12 cellular contexts compared by ENCODE assay signal in the genomic region with DNA sequence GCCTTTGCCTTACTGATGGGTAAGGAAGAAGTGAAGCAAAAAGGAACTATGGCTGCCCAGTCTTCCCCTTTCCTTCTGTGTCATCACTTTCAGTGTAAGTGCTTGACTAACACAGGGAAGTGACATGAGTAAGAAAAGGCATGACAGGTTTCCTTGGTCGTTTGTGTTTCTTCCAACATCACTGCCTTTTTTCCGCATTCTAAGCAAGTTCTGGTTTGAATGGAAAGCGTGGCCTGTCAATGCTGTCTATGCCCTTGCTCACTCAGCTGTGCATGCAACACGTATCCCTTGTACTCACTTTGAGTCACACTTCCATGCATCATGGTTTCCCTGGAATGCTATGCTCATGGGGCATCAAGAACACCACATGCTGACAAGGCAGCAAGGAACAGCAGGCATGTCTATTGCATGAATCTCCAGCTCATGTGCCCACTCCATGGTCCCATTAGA.
DNase-seq lines count a peak whose midpoint lies in the region; ATAC-seq and TF ChIP-seq lines count a peak whose summit lies in the region.
"Had no signal": no experiment of that assay in that cellular context is flagged by ENCODE, and none has a peak within 500 bp of the region (broad histone marks: within the 10 kb centered on the region; RNA-seq: fewer than 3 reads in every experiment).

No MANE protein-coding gene starts in this region.

- no peaks in the 10 kb centered on the region for H3K4me1 ChIP-seq in GM23248 (ENCODE audit: insufficient read depth)
- H3K4me1 ChIP-seq in OCI-LY3 (ENCODE audit: low read length): peaks cover 4% of the 10 kb centered on the region
- H3K4me1 ChIP-seq in trophoblast cell (ENCODE audit: control insufficient read depth in 1 of 2, insufficient read depth in 2 of 2, low read length in 2 of 2): no peaks in the 10 kb centered on the region
- H3K4me1 ChIP-seq in prostate gland (replicated peaks): no peaks in the 10 kb centered on the region
- H3K4me1 ChIP-seq: HAP-1 had no signal

- no peaks in the 10 kb centered on the region for H3F3A ChIP-seq in GM23248 (ENCODE audit: insufficient read depth)

- H3K9me3 ChIP-seq in GM23248 (ENCODE audit: low read depth): no peaks in the 10 kb centered on the region
- H3K9me3 ChIP-seq in OCI-LY3 (ENCODE audit: insufficient read depth, low read length): no peaks in the 10 kb centered on the region
- peaks cover 7% of the 10 kb centered on the region for H3K9me3 ChIP-seq in trophoblast cell (ENCODE audit: insufficient read depth, low read depth, low read length)
- no peaks in the 10 kb centered on the region for H3K9me3 ChIP-seq in prostate gland
- H3K9me3 ChIP-seq: HAP-1 had no signal

- H3K36me3 ChIP-seq in GM23248 (ENCODE audit: low read depth): no peaks in the 10 kb centered on the region
- no peaks in the 10 kb centered on the region for H3K36me3 ChIP-seq in OCI-LY3 (replicated peaks; ENCODE audit: low read depth, low read length)
- no peaks in the 10 kb centered on the region for H3K36me3 ChIP-seq in trophoblast cell (ENCODE audit: control insufficient read depth in 1 of 2, insufficient read depth in 2 of 2, low read length in 2 of 2)
- H3K36me3 ChIP-seq in prostate gland: no peaks in the 10 kb centered on the region
- H3K36me3 ChIP-seq: HAP-1 had no signal

- DNase-seq in GM23248 (peak; percentile 14), glomerular endothelial cell (ENCODE audit: extremely low read depth, low read depth, low spot score) (peak; percentile 2), trophoblast cell (peak; percentile 18 to 33), NCI-H1105 (lab: John Stamatoyannopoulos, UW) (no peak), prostate gland (ENCODE audit: low spot score) (no peak), NCI-H526 treated with DMSO at 0.1 percent for 48 hours (lab: John Stamatoyannopoulos, UW) (no peak)
- DNase-seq: endodermal cell, NCI-H2107 had no signal

- H3K27me3 ChIP-seq in GM23248 (replicated peaks; ENCODE audit: insufficient read depth) (peaks cover 5% of the 10 kb centered on the region; the same call in 1 of the 2 replicates), OCI-LY3 (ENCODE audit: low read depth, low read length) (peaks cover 4% of the 10 kb centered on the region; the same call in 1 of the 2 replicates), trophoblast cell (ENCODE audit: insufficient read depth, low read length) (no peaks in the 10 kb centered on the region), prostate gland (replicated peaks; ENCODE audit: insufficient read depth) (no peaks in the 10 kb centered on the region)

- H4K20me1 ChIP-seq in GM23248 (ENCODE audit: insufficient read depth): no peaks in the 10 kb centered on the region
- no peaks in the 10 kb centered on the region for H4K20me1 ChIP-seq in OCI-LY3 (ENCODE audit: insufficient read depth, low read length)

- H3K27ac ChIP-seq in GM23248 (no peak overlapping the region), OCI-LY3 (ENCODE audit: low read length) (no peak overlapping the region), trophoblast cell (ENCODE audit: low read depth, low read length) (no peak overlapping the region), prostate gland (no peak overlapping the region)

- H3K23ac ChIP-seq in trophoblast cell (ENCODE audit: low read length): no peak overlapping the region

- intact Hi-C loops in prostate gland (cut with DNase I): no loop called here

- no peak overlapping the region for H3K14ac ChIP-seq in trophoblast cell (ENCODE audit: low read length)

- no peak overlapping the region for H4K91ac ChIP-seq in trophoblast cell (ENCODE audit: low read depth, low read length)

- H2AK5ac ChIP-seq in trophoblast cell (ENCODE audit: low read length): no peak overlapping the region

- H2BK120ac ChIP-seq in trophoblast cell (ENCODE audit: insufficient read depth, low read length, poor library complexity): no peak overlapping the region

- no peaks in the 10 kb centered on the region for H3K79me1 ChIP-seq in trophoblast cell (ENCODE audit: low read length)

- 22 to 27% methylated on average over 4 of the region's 4 CpGs for WGBS in GM23248 (ENCODE audit: low coverage in 1 of 2, low lambda C conversion rate in 2 of 2, missing lambda C conversion rate in 2 of 2), 2 experiments
- no CpG with 5 or more reads among the region's 4 CpGs for WGBS in trophoblast cell (ENCODE audit: extremely low coverage, insufficient coverage, insufficient read length)
- WGBS in prostate gland: 75% methylated on average over 4 of the region's 4 CpGs

- no peak overlapping the region for H3K9ac ChIP-seq in GM23248
- no peak overlapping the region for H3K9ac ChIP-seq in OCI-LY3 (ENCODE audit: low read length)
- H3K9ac ChIP-seq in trophoblast cell (ENCODE audit: low read length): no peak overlapping the region

- TF ChIP-seq POLR2A in prostate gland (IDR thresholded peaks at IDR 0.05): no peak

- no peak for ATAC-seq in GM18909 (IDR thresholded peaks at IDR 0.05; ENCODE audit: poor library complexity, unreplicated experiment)
- ATAC-seq: Panc1 had no signal

- H3K9me2 ChIP-seq in GM23248 (ENCODE audit: insufficient read depth): no peaks in the 10 kb centered on the region

- no peak overlapping the region for H3K18ac ChIP-seq in trophoblast cell (ENCODE audit: low read length)

- no peak overlapping the region for H4K8ac ChIP-seq in trophoblast cell (ENCODE audit: low read depth, low read length)

- no peaks in the 10 kb centered on the region for H3K79me2 ChIP-seq in GM23248 (ENCODE audit: insufficient read depth)
- no peaks in the 10 kb centered on the region for H3K79me2 ChIP-seq in OCI-LY3 (ENCODE audit: low read length)
- no peaks in the 10 kb centered on the region for H3K79me2 ChIP-seq in trophoblast cell (ENCODE audit: control insufficient read depth, insufficient read depth, low read length, poor library complexity)

- H2BK5ac ChIP-seq in trophoblast cell (ENCODE audit: low read depth, low read length, poor library complexity): no peak overlapping the region

- H3K4me2 ChIP-seq in GM23248 (ENCODE audit: unreplicated experiment): no peak overlapping the region
- H3K4me2 ChIP-seq in OCI-LY3 (ENCODE audit: low read length): peak overlapping the region; percentile 20; the same call in 1 of the 2 replicates
- H3K4me2 ChIP-seq in trophoblast cell (ENCODE audit: low read length): no peak overlapping the region

- no peak overlapping the region for H2BK12ac ChIP-seq in trophoblast cell (ENCODE audit: low read length)

- H3K4ac ChIP-seq in trophoblast cell (ENCODE audit: low read depth, low read length): no peak overlapping the region

- H4K12ac ChIP-seq in trophoblast cell (ENCODE audit: low read depth, low read length): no peak overlapping the region

- in situ Hi-C loops in GM23248 (cut with MboI): no loop called here

- H2AFZ ChIP-seq in GM23248: no peak overlapping the region
- H2AFZ ChIP-seq in OCI-LY3 (ENCODE audit: low read depth, low read length): no peak overlapping the region
- H2AFZ ChIP-seq in trophoblast cell (ENCODE audit: insufficient read depth, low read length, poor library complexity): no peak overlapping the region

- TF ChIP-seq CTCF in OCI-LY3 (IDR thresholded peaks at IDR 0.05; ENCODE audit: low read depth, low read length) (no peak), prostate gland (IDR thresholded peaks at IDR 0.05) (no peak)

- H3K4me3 ChIP-seq in GM23248: no peak overlapping the region
- H3K4me3 ChIP-seq in OCI-LY3 (ENCODE audit: low read length): no peak overlapping the region
- H3K4me3 ChIP-seq in trophoblast cell (ENCODE audit: low read depth, low read length): no peak overlapping the region
- H3K4me3 ChIP-seq in prostate gland: no peak overlapping the region
- H3K4me3 ChIP-seq: HAP-1 had no signal

Comparison
In these comparisons a context has a peak if more than half of its experiments do, and no peak if none do; other contexts are left out.
1. DNase-seq: peak in GM23248 (single experiment), glomerular endothelial cell (single experiment) and trophoblast cell (2 of 2); none in NCI-H1105 (single experiment), prostate gland (single experiment) and NCI-H526 treated with DMSO at 0.1 percent for 48 hours (single experiment).